Comparison of ENCODE assay signal across 9 cellular contexts in the genomic region with DNA sequence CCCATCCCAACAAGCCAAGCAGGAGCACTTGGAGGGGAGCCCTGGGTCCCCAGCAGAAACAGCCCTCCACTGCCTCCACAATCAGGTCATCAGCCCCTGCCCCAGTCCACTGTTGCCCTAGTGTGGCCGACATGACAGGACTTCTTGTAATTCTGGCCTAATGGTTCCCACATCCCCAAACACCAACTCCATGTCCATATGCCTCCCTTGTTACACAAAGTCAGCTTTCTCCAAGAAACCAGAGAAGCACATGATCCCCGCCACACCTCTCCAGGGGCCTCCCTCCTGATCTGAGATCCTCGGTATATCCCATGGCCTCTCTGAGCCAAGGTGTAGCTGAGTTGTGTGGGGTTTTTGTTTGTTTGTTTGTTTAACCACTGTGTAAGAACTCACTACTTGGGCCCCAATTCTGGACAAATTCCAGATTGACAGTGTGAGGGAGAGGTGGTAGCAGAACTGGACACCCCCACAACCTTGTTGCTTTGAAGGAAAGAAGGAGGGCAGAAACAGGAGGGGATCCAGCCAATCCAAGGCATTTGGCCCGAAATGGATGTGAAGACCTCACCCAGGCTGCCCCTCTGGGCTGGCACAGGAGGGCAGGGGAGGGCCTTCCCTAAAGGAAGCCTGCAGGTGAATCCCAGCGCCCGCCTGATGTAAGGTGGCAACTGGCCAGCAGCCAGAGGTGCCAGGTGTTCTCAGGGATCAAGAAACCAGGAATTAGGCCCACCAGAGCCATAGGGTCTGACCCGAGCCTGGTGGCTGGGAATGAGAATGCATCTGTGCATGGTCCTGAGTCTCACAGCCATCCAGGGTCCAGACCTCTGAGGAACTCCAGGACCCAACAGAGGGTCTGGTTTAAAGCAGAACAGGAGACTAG. TPM values are rescaled to one million over a fixed set of nuclear protein-coding genes. Genes with fewer than 3 reads are reported as not detected.
DNase-seq lines count a peak whose midpoint lies in the region; ATAC-seq and TF ChIP-seq lines count a peak whose summit lies in the region.
"Had no signal": no experiment of that assay in that cellular context is flagged by ENCODE, and none has a peak within 500 bp of the region (broad histone marks: within the 10 kb centered on the region; RNA-seq: fewer than 3 reads in every experiment).

No MANE protein-coding gene starts in this region.

- H3K27me3 ChIP-seq in WERI-Rb-1 (ENCODE audit: insufficient read depth, low read depth, severe bottlenecking) (no peaks in the 10 kb centered on the region), tibial artery (no peaks in the 10 kb centered on the region)

- no peaks in the 10 kb centered on the region for H3K36me3 ChIP-seq in WERI-Rb-1
- H3K36me3 ChIP-seq in tibial artery, result peaks cover 0 to 9% (median 7%) of the 10 kb centered on the region in 3 donors

- no peak for DNase-seq in activated naive CD4-positive, alpha-beta T cell (lab: John Stamatoyannopoulos, UW)
- DNase-seq in WERI-Rb-1 (no peak), glutamatergic neuron (no peak), tibial artery (peak; percentile 12 to 57), NCI-H1417 treated with DMSO at 0.1 percent for 48 hours (lab: John Stamatoyannopoulos, UW) (no peak), osteocyte (ENCODE audit: extremely low spot score, unreplicated experiment) (no peak)
- DNase-seq: NCI-H82 had no signal

- no peaks in the 10 kb centered on the region for H3K9me3 Mint-ChIP-seq in activated naive CD4-positive, alpha-beta T cell treated with anti-CD3 and anti-CD28 coated beads, Interleukin-2, amount 50 U/mL, for 24 hours
- H3K9me3 Mint-ChIP-seq in glutamatergic neuron (ENCODE audit: unreplicated experiment) (peaks cover 3% of the 10 kb centered on the region), osteocyte (ENCODE audit: unreplicated experiment) (no peaks in the 10 kb centered on the region)

- intact Hi-C loops in tibial artery (cut with DNase I; ENCODE audit: low total_unique reads), result no loop called here

- H3K4me1 Mint-ChIP-seq in activated naive CD4-positive, alpha-beta T cell treated with anti-CD3 and anti-CD28 coated beads, Interleukin-2, amount 50 U/mL, for 24 hours, result peaks cover 82% of the 10 kb centered on the region
- peaks cover 4% of the 10 kb centered on the region for H3K4me1 Mint-ChIP-seq in glutamatergic neuron (ENCODE audit: low read depth, unreplicated experiment)
- H3K4me1 Mint-ChIP-seq in osteocyte (ENCODE audit: unreplicated experiment), result peaks cover 40% of the 10 kb centered on the region

- H3K9me3 ChIP-seq in WERI-Rb-1 (ENCODE audit: severe bottlenecking), result no peaks in the 10 kb centered on the region
- H3K9me3 ChIP-seq in tibial artery, result no peaks in the 10 kb centered on the region

- H3K36me3 Mint-ChIP-seq in activated naive CD4-positive, alpha-beta T cell treated with anti-CD3 and anti-CD28 coated beads, Interleukin-2, amount 50 U/mL, for 24 hours, result peaks cover 1% of the 10 kb centered on the region
- no peaks in the 10 kb centered on the region for H3K36me3 Mint-ChIP-seq in glutamatergic neuron (ENCODE audit: unreplicated experiment)
- H3K36me3 Mint-ChIP-seq in osteocyte (ENCODE audit: unreplicated experiment), result no peaks in the 10 kb centered on the region

- H3K27me3 Mint-ChIP-seq in activated naive CD4-positive, alpha-beta T cell treated with anti-CD3 and anti-CD28 coated beads, Interleukin-2, amount 50 U/mL, for 24 hours, result no peaks in the 10 kb centered on the region
- H3K27me3 Mint-ChIP-seq in glutamatergic neuron (ENCODE audit: unreplicated experiment) (no peaks in the 10 kb centered on the region), osteocyte (ENCODE audit: unreplicated experiment) (no peaks in the 10 kb centered on the region)

- H3K4me3 ChIP-seq in WERI-Rb-1 (ENCODE audit: low read depth, low read length) (no peak overlapping the region), tibial artery (no peak overlapping the region)

- no peak overlapping the region for H3K4me3 Mint-ChIP-seq in activated naive CD4-positive, alpha-beta T cell treated with anti-CD3 and anti-CD28 coated beads, Interleukin-2, amount 50 U/mL, for 24 hours
- no peak overlapping the region for H3K4me3 Mint-ChIP-seq in glutamatergic neuron (ENCODE audit: unreplicated experiment)
- no peak overlapping the region for H3K4me3 Mint-ChIP-seq in osteocyte (ENCODE audit: unreplicated experiment)

- H3K27ac Mint-ChIP-seq in activated naive CD4-positive, alpha-beta T cell treated with anti-CD3 and anti-CD28 coated beads, Interleukin-2, amount 50 U/mL, for 24 hours, result peak overlapping the region; percentile 86
- no peak overlapping the region for H3K27ac Mint-ChIP-seq in glutamatergic neuron (ENCODE audit: unreplicated experiment)
- no peak overlapping the region for H3K27ac Mint-ChIP-seq in osteocyte (ENCODE audit: unreplicated experiment)

- H3K4me1 ChIP-seq in tibial artery, result peaks cover 0 to 52% (median 32%) of the 10 kb centered on the region in 4 donors

- H3K27ac ChIP-seq in WERI-Rb-1, result no peak overlapping the region
- H3K27ac ChIP-seq in tibial artery, result peak overlapping the region; percentile 55 to 61

- TF ChIP-seq CTCF in WERI-Rb-1 (IDR thresholded peaks at IDR 0.05; ENCODE audit: low read depth, low read length) (0 out of 2 replicates have a peak, but pooled peaks have one; percentile 5), glutamatergic neuron (IDR thresholded peaks at IDR 0.05; ENCODE audit: partially characterized antibody, unreplicated experiment) (peak; percentile 41), tibial artery (IDR thresholded peaks at IDR 0.05) (no peak), osteocyte (IDR thresholded peaks at IDR 0.05) (no peak)

- ATAC-seq in GM19463 (IDR thresholded peaks at IDR 0.05; ENCODE audit: unreplicated experiment), result no peak

RNA-seq across cellular contexts. Expression of gene IRF1, which starts 13.5 kb away (rescaled TPM):
- total RNA-seq in glutamatergic neuron (ENCODE audit: unreplicated experiment) (2.8 TPM), osteocyte (50.2 and 58.9 TPM in 2 replicates)

Comparison
In these comparisons a context has a peak if more than half of its experiments do, and no peak if none do; other contexts are left out.
1. DNase-seq: peak in tibial artery (2 of 2); none in activated naive CD4-positive, alpha-beta T cell (0 of 4), WERI-Rb-1 (single experiment), glutamatergic neuron (single experiment), NCI-H1417 treated with DMSO at 0.1 percent for 48 hours (single experiment) and osteocyte (single experiment).
2. CTCF ChIP-seq: peak in WERI-Rb-1 (single experiment) and glutamatergic neuron (single experiment); none in tibial artery (0 of 2) and osteocyte (single experiment).
3. RNA of gene IRF1, which starts 13.5 kb away (total RNA-seq): 50.2 to 58.9 TPM in osteocyte; 2.8 TPM in glutamatergic neuron (single experiment); every median in the first group is over 10 times any median in the second.